ENCODE assay signal across 16 cellular contexts in the genomic region with DNA sequence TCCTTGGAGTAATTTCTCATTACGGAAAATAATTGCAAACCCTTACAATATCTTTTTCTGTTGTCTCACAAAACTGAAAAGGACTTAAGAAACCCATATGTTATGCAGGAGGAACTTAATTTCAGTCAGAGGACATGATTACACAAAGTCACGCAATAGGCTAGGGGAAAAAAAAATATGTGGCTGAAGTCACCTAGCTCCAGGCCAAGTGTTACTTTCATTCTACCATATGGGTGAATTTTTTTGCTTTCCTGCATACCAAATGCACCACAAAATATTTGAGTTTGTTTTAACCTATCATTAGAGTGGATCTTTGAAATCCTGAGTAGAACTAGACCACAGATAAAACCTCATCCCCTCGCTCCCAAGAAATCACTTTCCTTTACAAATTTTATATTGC.
DNase-seq lines count a peak whose midpoint lies in the region; FAIRE-seq and TF ChIP-seq lines count a peak whose summit lies in the region.
"Had no signal": no experiment of that assay in that cellular context is flagged by ENCODE, and none has a peak within 500 bp of the region (broad histone marks: within the 10 kb centered on the region; RNA-seq: fewer than 3 reads in every experiment).

No MANE protein-coding gene starts in this region.

- in situ Hi-C loops in mammary epithelial cell (cut with MboI; ENCODE audit: low sequenced_read_pairs in 2 of 2), result no loop called here

- CTCF ChIA-PET in mammary epithelial cell (lab: Charles Lee; ENCODE audit: low non-redundant PET) (no interaction called here), MCF 10A (lab: Yijun Ruan, JAX) (no interaction called here)

- H3K36me3 ChIP-seq in mammary epithelial cell (ENCODE audit: insufficient read depth, low read length) (no peaks in the 10 kb centered on the region), tibial artery (no peaks in the 10 kb centered on the region), esophagus squamous epithelium (no peaks in the 10 kb centered on the region)

- peaks cover 6% of the 10 kb centered on the region for H3K36me3 Mint-ChIP-seq in MCF 10A (ENCODE audit: insufficient read depth, unreplicated experiment)
- H3K36me3 Mint-ChIP-seq: IgD-negative memory B cell had no signal

- FAIRE-seq in GM19239 (lab: Jason Lieb, UNC), result no peak

- H3K9me3 Mint-ChIP-seq in MCF 10A (ENCODE audit: unreplicated experiment), result peaks cover 8% of the 10 kb centered on the region

- no peak overlapping the region for H3K27ac Mint-ChIP-seq in MCF 10A (ENCODE audit: low read depth, unreplicated experiment)
- H3K27ac Mint-ChIP-seq: IgD-negative memory B cell had no signal

- POLR2A ChIA-PET in MCF 10A (lab: Yijun Ruan, JAX), result no interaction called here

- no peak overlapping the region for H2AFZ ChIP-seq in mammary epithelial cell (ENCODE audit: low read depth, low read length)

- H3K27me3 ChIP-seq in mammary epithelial cell (ENCODE audit: insufficient read depth, low read length) (no peaks in the 10 kb centered on the region), tibial artery (no peaks in the 10 kb centered on the region), esophagus squamous epithelium (no peaks in the 10 kb centered on the region)

- dilution Hi-C loops in mammary epithelial cell (cut with HindIII; ENCODE audit: low sequenced_read_pairs), result no loop called here

- H3K4me2 ChIP-seq in mammary epithelial cell (ENCODE audit: insufficient read depth, low read depth, low read length), result no peak overlapping the region

- no peak overlapping the region for H3K4me3 ChIP-seq in mammary epithelial cell (replicated peaks in 1 of 3; ENCODE audit: insufficient read depth in 1 of 3, low read depth in 2 of 3, low read length in 3 of 3)
- no peak overlapping the region for H3K4me3 ChIP-seq in tibial artery
- no peak overlapping the region for H3K4me3 ChIP-seq in esophagus squamous epithelium

- no peak overlapping the region for H3K9ac ChIP-seq in mammary epithelial cell (ENCODE audit: insufficient read depth, low read length)

- intact Hi-C loops in mammary epithelial cell (cut with micrococcal nuclease) (no loop called here), MCF 10A (cut with micrococcal nuclease) (no loop called here), tibial artery (cut with DNase I; ENCODE audit: low total_unique reads) (no loop called here), esophagus squamous epithelium (cut with DNase I) (no loop called here)

- no peaks in the 10 kb centered on the region for H3K4me1 ChIP-seq in mammary epithelial cell (ENCODE audit: insufficient read depth, low read length)
- H3K4me1 ChIP-seq in tibial artery, result no peaks in the 10 kb centered on the region
- H3K4me1 ChIP-seq in esophagus squamous epithelium, result no peaks in the 10 kb centered on the region
- H3K4me1 ChIP-seq: Caco-2 had no signal

- H3K79me2 ChIP-seq in mammary epithelial cell (ENCODE audit: insufficient read depth, low read length), result no peaks in the 10 kb centered on the region

- peaks cover 10% of the 10 kb centered on the region for H3K27me3 Mint-ChIP-seq in MCF 10A (ENCODE audit: insufficient read depth, unreplicated experiment)
- H3K27me3 Mint-ChIP-seq: IgD-negative memory B cell had no signal

- TF ChIP-seq CTCF in mammary epithelial cell (conservative IDR thresholded peaks at IDR 0.05 in 1 of 2, IDR thresholded peaks at IDR 0.05 in 1 of 2; ENCODE audit: extremely low read depth in 1 of 2, insufficient read depth in 1 of 2, low read depth in 1 of 2, low read length in 2 of 2) (no peak), MCF 10A (IDR thresholded peaks at IDR 0.05; ENCODE audit: unreplicated experiment) (no peak), tibial artery (IDR thresholded peaks at IDR 0.05) (no peak), esophagus squamous epithelium (IDR thresholded peaks at IDR 0.05) (no peak)

- H3K4me3 Mint-ChIP-seq in MCF 10A (ENCODE audit: unreplicated experiment), result no peak overlapping the region
- H3K4me3 Mint-ChIP-seq: IgD-negative memory B cell had no signal

- no peak overlapping the region for H3K27ac ChIP-seq in mammary epithelial cell (ENCODE audit: insufficient read depth, low read depth, low read length)
- H3K27ac ChIP-seq in tibial artery, result no peak overlapping the region
- H3K27ac ChIP-seq in esophagus squamous epithelium, result no peak overlapping the region
- H3K27ac ChIP-seq: 22Rv1 had no signal

- no peaks in the 10 kb centered on the region for H4K20me1 ChIP-seq in mammary epithelial cell (ENCODE audit: insufficient read depth, low read length)

- no peaks in the 10 kb centered on the region for H3K4me1 Mint-ChIP-seq in MCF 10A (ENCODE audit: insufficient read depth, unreplicated experiment)
- H3K4me1 Mint-ChIP-seq: IgD-negative memory B cell had no signal

- TF ChIP-seq POLR2A in esophagus squamous epithelium (IDR thresholded peaks at IDR 0.05), result no peak

- no peaks in the 10 kb centered on the region for H3K9me3 ChIP-seq in mammary epithelial cell (replicated peaks; ENCODE audit: insufficient read depth, low read length)
- H3K9me3 ChIP-seq in tibial artery, result no peaks in the 10 kb centered on the region
- H3K9me3 ChIP-seq in esophagus squamous epithelium, result no peaks in the 10 kb centered on the region
- H3K9me3 ChIP-seq: Caco-2 had no signal

- BruUV-seq in mammary epithelial cell (replicated peaks; lab: Mats Ljungman, UMichigan), result no TSS peak
- no TSS peak for BruUV-seq in MCF 10A (replicated peaks; lab: Mats Ljungman, UMichigan)

- WGBS in mammary epithelial cell (ENCODE audit: low coverage, missing lambda C conversion rate), result 30% methylated on average over 3 of the region's 3 CpGs
- 84% methylated on average over 3 of the region's 3 CpGs for WGBS in esophagus squamous epithelium, 2 donors

- DNase-seq in mammary epithelial cell (peak; percentile 4), MCF 10A (ENCODE audit: unreplicated experiment) (no peak), H4 (ENCODE audit: low spot score) (peak; percentile 77), RPMI7951 (ENCODE audit: low read depth) (peak; percentile 95), GM19239 (ENCODE audit: insufficient read length, low spot score) (no peak), tibial artery (no peak), esophagus squamous epithelium (lab: John Stamatoyannopoulos, UW) (no peak), NCI-H187 treated with DMSO at 0.1 percent for 48 hours (lab: John Stamatoyannopoulos, UW) (no peak)
- DNase-seq: AML-193, Caco-2, DMS153, NCI-H1436 treated with DMSO at 0.1 percent for 48 hours, NCI-H2081, NCI-H524 had no signal

Comparison
In these comparisons a context has a peak if more than half of its experiments do, and no peak if none do; other contexts are left out.
1. DNase-seq: peak in mammary epithelial cell (single experiment), H4 (single experiment) and RPMI7951 (single experiment); none in MCF 10A (single experiment), GM19239 (single experiment), tibial artery (0 of 2), esophagus squamous epithelium (single experiment) and NCI-H187 treated with DMSO at 0.1 percent for 48 hours (single experiment).